In the genomic region with DNA sequence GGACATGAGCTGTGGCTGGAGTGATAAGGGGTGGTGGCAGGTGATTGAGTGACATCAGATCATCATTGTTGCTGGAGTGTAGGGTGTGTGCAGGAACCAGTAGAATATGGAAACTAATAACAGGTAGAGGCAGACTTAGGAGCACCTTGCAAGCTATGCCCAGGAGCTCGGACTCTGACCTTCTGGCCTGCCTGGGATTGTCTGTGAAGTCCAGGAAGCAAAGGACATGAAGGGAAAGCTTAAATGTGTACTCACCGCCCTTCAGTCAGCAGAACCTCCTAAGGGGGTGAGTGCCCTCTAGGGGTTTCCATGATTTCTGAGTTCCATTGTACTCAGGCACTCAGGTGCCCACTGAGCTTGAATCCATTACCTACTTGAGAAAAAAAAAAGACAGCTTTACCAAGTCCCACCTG, we compare ENCODE assay signal across 9 cellular contexts.
DNase-seq lines count a peak whose midpoint lies in the region; ATAC-seq and TF ChIP-seq lines count a peak whose summit lies in the region.
"Had no signal": no experiment of that assay in that cellular context is flagged by ENCODE, and none has a peak within 500 bp of the region (broad histone marks: within the 10 kb centered on the region; RNA-seq: fewer than 3 reads in every experiment).

No MANE protein-coding gene starts in this region.

- DNase-seq in AG08395 (ENCODE audit: low spot score) (peak; percentile 28), KBM-7 (peak; percentile 32), iPS-NIHi7 (ENCODE audit: extremely low spot score) (peak; percentile 68), immature natural killer cell (no peak)
- DNase-seq: activated naive CD8-positive, alpha-beta T cell treated with anti-CD3 and anti-CD28 coated beads, Interleukin-2, amount 10 ng/mL, durations not matched to agents 7 days and 5 days had no signal

- peaks cover 3 to 8% (median 5%) of the 10 kb centered on the region in 3 donors for H3K36me3 Mint-ChIP-seq in immature natural killer cell
- H3K36me3 Mint-ChIP-seq: activated naive CD8-positive, alpha-beta T cell treated with anti-CD3 and anti-CD28 coated beads, Interleukin-2, amount 10 ng/mL, durations not matched to agents 7 days and 5 days had no signal

- peaks cover 0 to 13% of the 10 kb centered on the region in 2 donors for H3K4me1 Mint-ChIP-seq in immature natural killer cell

- no peak for TF ChIP-seq POLR2A in GM18505 (IDR thresholded peaks at IDR 0.05; ENCODE audit: borderline replicate concordance, extremely low read depth, insufficient read depth, insufficient read length)

- H3K4me3 Mint-ChIP-seq in immature natural killer cell, result no peak overlapping the region
- H3K4me3 Mint-ChIP-seq: activated naive CD8-positive, alpha-beta T cell treated with anti-CD3 and anti-CD28 coated beads, Interleukin-2, amount 10 ng/mL, durations not matched to agents 7 days and 5 days had no signal

- H3K27me3 Mint-ChIP-seq in immature natural killer cell (ENCODE audit: low read depth in 3 of 3), result no peaks in the 10 kb centered on the region
- H3K27me3 Mint-ChIP-seq: activated naive CD8-positive, alpha-beta T cell treated with anti-CD3 and anti-CD28 coated beads, Interleukin-2, amount 10 ng/mL, durations not matched to agents 7 days and 5 days had no signal

- H3K27ac ChIP-seq in VCaP, result no peak overlapping the region

- no peak overlapping the region for H3K27ac Mint-ChIP-seq in immature natural killer cell
- H3K27ac Mint-ChIP-seq: activated naive CD8-positive, alpha-beta T cell treated with anti-CD3 and anti-CD28 coated beads, Interleukin-2, amount 10 ng/mL, durations not matched to agents 7 days and 5 days had no signal

- no peaks in the 10 kb centered on the region for H3K9me3 Mint-ChIP-seq in immature natural killer cell
- H3K9me3 Mint-ChIP-seq: activated naive CD8-positive, alpha-beta T cell treated with anti-CD3 and anti-CD28 coated beads, Interleukin-2, amount 10 ng/mL, durations not matched to agents 7 days and 5 days had no signal

- TF ChIP-seq CTCF in VCaP (conservative IDR thresholded peaks at IDR 0.05), result peak; percentile 82

- in situ Hi-C loops in KBM-7 (cut with MboI; ENCODE audit: low pct_unique_long_range_greater_than_20kb, low sequenced_read_pairs), result no loop called here

- ATAC-seq in GM18511 (IDR thresholded peaks at IDR 0.05; ENCODE audit: unreplicated experiment) (no peak), GM18505 (IDR thresholded peaks at IDR 0.05; ENCODE audit: unreplicated experiment) (no peak), HG02852 (IDR thresholded peaks at IDR 0.05; ENCODE audit: unreplicated experiment) (no peak)

Comparison
In these comparisons a context has a peak if more than half of its experiments do, and no peak if none do; other contexts are left out.
1. DNase-seq: peak in AG08395 (single experiment), KBM-7 (single experiment) and iPS-NIHi7 (single experiment); none in immature natural killer cell (0 of 3).